Comparison of ENCODE assay signal across 8 cellular contexts in genomic region chr1:58885998-58886397, GRCh38.
DNase-seq lines count a peak whose midpoint lies in the region; ATAC-seq and TF ChIP-seq lines count a peak whose summit lies in the region.

No MANE protein-coding gene starts in this region.

- no peak overlapping the region for H3K4me3 ChIP-seq in cardiac muscle cell
- H3K4me3 ChIP-seq in skeletal muscle tissue (ENCODE audit: low read length in 3 of 3): peak overlapping the region; percentile 7 to 37 (median 26)

- peak overlapping the region; percentile 50 to 72 (median 62) for H3K9ac ChIP-seq in skeletal muscle tissue (ENCODE audit: low read depth in 1 of 3, low read length in 3 of 3)

- DNase-seq in HT-29 (ENCODE audit: low spot score) (peak; percentile 62), cardiac muscle cell (ENCODE audit: low read depth in 1 of 2, low spot score in 1 of 2) (peak in 1 of 2 donors; percentile 42)
- peak; percentile 33 for DNase-seq in activated CD4-positive, alpha-beta T cell treated with anti-CD3 and anti-CD28 coated beads, Interleukin-2, amount 10 ng/mL, durations not matched to agents 7 days and 5 days
- DNase-seq in activated T-helper 2 cell treated with anti-CD3 and anti-CD28 coated beads, Interferon-gamma antibody, Interleukin-2, Interleukin-4, amounts not matched to agents 10 μg/mL and 5 μg/mL and 100 μg/mL, durations not matched to agents 14 hours and 24 hours and 36 hours (ENCODE audit: low spot score): no peak

- H3K9me3 Mint-ChIP-seq in activated CD4-positive, alpha-beta T cell treated with anti-CD3 and anti-CD28 coated beads, Interleukin-2, amount 10 ng/mL, durations not matched to agents 7 days and 5 days: peaks cover 4% of the 10 kb centered on the region
- no peaks in the 10 kb centered on the region for H3K9me3 Mint-ChIP-seq in activated T-helper 2 cell treated with anti-CD3 and anti-CD28 coated beads, Interferon-gamma antibody, Interleukin-2, Interleukin-4, amounts not matched to agents 10 μg/mL and 5 μg/mL and 100 μg/mL, durations not matched to agents 14 hours and 24 hours and 36 hours

- H3K9me3 ChIP-seq in cardiac muscle cell (ENCODE audit: low read depth): no peaks in the 10 kb centered on the region
- no peaks in the 10 kb centered on the region for H3K9me3 ChIP-seq in skeletal muscle tissue (ENCODE audit: control insufficient read depth in 3 of 3, low read length in 3 of 3)

- H3K4me1 Mint-ChIP-seq in activated CD4-positive, alpha-beta T cell treated with anti-CD3 and anti-CD28 coated beads, Interleukin-2, amount 10 ng/mL, durations not matched to agents 7 days and 5 days: peaks cover 35% of the 10 kb centered on the region
- peaks cover 31% of the 10 kb centered on the region for H3K4me1 Mint-ChIP-seq in activated T-helper 2 cell treated with anti-CD3 and anti-CD28 coated beads, Interferon-gamma antibody, Interleukin-2, Interleukin-4, amounts not matched to agents 10 μg/mL and 5 μg/mL and 100 μg/mL, durations not matched to agents 14 hours and 24 hours and 36 hours (ENCODE audit: low read depth)

- H3K27me3 Mint-ChIP-seq in activated CD4-positive, alpha-beta T cell treated with anti-CD3 and anti-CD28 coated beads, Interleukin-2, amount 10 ng/mL, durations not matched to agents 7 days and 5 days: no peaks in the 10 kb centered on the region
- no peaks in the 10 kb centered on the region for H3K27me3 Mint-ChIP-seq in activated T-helper 2 cell treated with anti-CD3 and anti-CD28 coated beads, Interferon-gamma antibody, Interleukin-2, Interleukin-4, amounts not matched to agents 10 μg/mL and 5 μg/mL and 100 μg/mL, durations not matched to agents 14 hours and 24 hours and 36 hours (ENCODE audit: low read depth)

- peak overlapping the region; percentile 65 for H3K27ac Mint-ChIP-seq in activated CD4-positive, alpha-beta T cell treated with anti-CD3 and anti-CD28 coated beads, Interleukin-2, amount 10 ng/mL, durations not matched to agents 7 days and 5 days
- no peak overlapping the region for H3K27ac Mint-ChIP-seq in activated T-helper 2 cell treated with anti-CD3 and anti-CD28 coated beads, Interferon-gamma antibody, Interleukin-2, Interleukin-4, amounts not matched to agents 10 μg/mL and 5 μg/mL and 100 μg/mL, durations not matched to agents 14 hours and 24 hours and 36 hours

- H3K27ac ChIP-seq in cardiac muscle cell (peak overlapping the region; percentile 74), skeletal muscle tissue (ENCODE audit: low read depth, low read length) (peak overlapping the region; percentile 85)

- no peak overlapping the region for H3K4me3 Mint-ChIP-seq in activated CD4-positive, alpha-beta T cell treated with anti-CD3 and anti-CD28 coated beads, Interleukin-2, amount 10 ng/mL, durations not matched to agents 7 days and 5 days
- H3K4me3 Mint-ChIP-seq in activated T-helper 2 cell treated with anti-CD3 and anti-CD28 coated beads, Interferon-gamma antibody, Interleukin-2, Interleukin-4, amounts not matched to agents 10 μg/mL and 5 μg/mL and 100 μg/mL, durations not matched to agents 14 hours and 24 hours and 36 hours (ENCODE audit: low read depth): no peak overlapping the region

- intact Hi-C loops in activated T-helper 2 cell treated with anti-CD3 and anti-CD28 coated beads, Interferon-gamma antibody, Interleukin-2, Interleukin-4, amounts not matched to agents 10 μg/mL and 5 μg/mL and 100 μg/mL, durations not matched to agents 14 hours and 24 hours and 36 hours (cut with micrococcal nuclease): loop anchor here (5.0 kb wide), 1 partner anchor 69 kb away; no protein-coding TSS in a partner anchor

- no peaks in the 10 kb centered on the region for H3K27me3 ChIP-seq in cardiac muscle cell
- no peaks in the 10 kb centered on the region for H3K27me3 ChIP-seq in skeletal muscle tissue (ENCODE audit: control insufficient read depth in 3 of 3, insufficient read depth in 3 of 3, low read length in 3 of 3)

- no peak for ATAC-seq in GM18519 (IDR thresholded peaks at IDR 0.05; ENCODE audit: low FRiP score, unreplicated experiment)
- no peak for ATAC-seq in HG03432 (IDR thresholded peaks at IDR 0.05; ENCODE audit: unreplicated experiment)
- no peak for ATAC-seq in HG03025 (IDR thresholded peaks at IDR 0.05; ENCODE audit: low FRiP score, unreplicated experiment)

- TF ChIP-seq CTCF in cardiac muscle cell (IDR thresholded peaks at IDR 0.05; ENCODE audit: low read depth, low read length): no peak

- POLR2A ChIA-PET in activated CD4-positive, alpha-beta T cell treated with anti-CD3 and anti-CD28 coated beads, Interleukin-2, amount 10 ng/mL, durations not matched to agents 7 days and 5 days (lab: Charles Lee): no interaction called here

- CTCF ChIA-PET in activated CD4-positive, alpha-beta T cell treated with anti-CD3 and anti-CD28 coated beads, Interleukin-2, amount 10 ng/mL, durations not matched to agents 7 days and 5 days (lab: Charles Lee): no interaction called here

- peaks cover 26% of the 10 kb centered on the region for H3K4me1 ChIP-seq in cardiac muscle cell (ENCODE audit: low read depth)
- peaks cover 50 to 76% (median 53%) of the 10 kb centered on the region in 3 donors for H3K4me1 ChIP-seq in skeletal muscle tissue (ENCODE audit: control insufficient read depth in 3 of 3, insufficient read depth in 3 of 3, low read length in 3 of 3)

- H3K36me3 ChIP-seq in cardiac muscle cell (no peaks in the 10 kb centered on the region), skeletal muscle tissue (ENCODE audit: control insufficient read depth in 3 of 3, insufficient read depth in 3 of 3, low read length in 3 of 3) (no peaks in the 10 kb centered on the region)

- no peaks in the 10 kb centered on the region for H3K36me3 Mint-ChIP-seq in activated CD4-positive, alpha-beta T cell treated with anti-CD3 and anti-CD28 coated beads, Interleukin-2, amount 10 ng/mL, durations not matched to agents 7 days and 5 days (ENCODE audit: low read depth)
- no peaks in the 10 kb centered on the region for H3K36me3 Mint-ChIP-seq in activated T-helper 2 cell treated with anti-CD3 and anti-CD28 coated beads, Interferon-gamma antibody, Interleukin-2, Interleukin-4, amounts not matched to agents 10 μg/mL and 5 μg/mL and 100 μg/mL, durations not matched to agents 14 hours and 24 hours and 36 hours (ENCODE audit: low read depth)
